In the genomic region with DNA sequence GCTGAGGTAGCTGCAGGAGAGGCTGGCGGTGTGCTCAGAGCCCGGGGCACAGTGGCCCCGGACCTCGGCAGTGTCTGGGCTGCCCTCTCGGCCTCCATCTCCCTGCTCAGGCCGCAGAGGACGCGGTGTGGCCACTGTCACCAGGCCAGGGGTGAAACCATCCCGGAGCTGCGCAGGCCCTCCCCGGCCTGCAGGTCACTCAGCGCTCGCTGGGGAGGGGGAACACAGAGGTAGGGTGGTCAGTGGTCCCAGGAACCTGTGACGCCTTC, we compare ENCODE assay signal across 29 cellular contexts. TPM values are rescaled to one million over a fixed set of nuclear protein-coding genes. Genes with fewer than 3 reads are reported as not detected.
"Had no signal": no experiment of that assay in that cellular context is flagged by ENCODE, and none has a peak within 500 bp of the region (broad histone marks: within the 10 kb centered on the region; RNA-seq: fewer than 3 reads in every experiment).

No MANE protein-coding gene starts in this region.

- FAIRE-seq: endothelial cell of umbilical vein, islet of Langerhans, urothelium cell line had no signal

- H3K27ac ChIP-seq: coronary artery, esophagus squamous epithelium, heart right ventricle, prostate gland, right atrium auricular region, testis, tibial artery, upper lobe of left lung had no signal

- H3K4me1 ChIP-seq: heart right ventricle, prostate gland, right atrium auricular region, testis had no signal

- ATAC-seq: left ventricle myocardium superior, natural killer cell, sciatic nerve had no signal

- H3K4me2 ChIP-seq: smooth muscle cell had no signal

- DNase-seq: dermis blood vessel endothelial cell; effector memory CD4-positive, alpha-beta T cell; esophagus squamous epithelium; foreskin melanocyte; glutamatergic neuron; heart right ventricle; hippocampal formation; kidney glomerular epithelial cell; left ventricle myocardium superior; natural killer cell; stimulated activated CD4-positive, alpha-beta T cell treated with anti-CD3 and anti-CD28 coated beads, Interleukin-12 subunit alpha, Interleukin-12 subunit beta, amount 100 ng/mL, for 4 hours; stimulated activated CD4-positive, alpha-beta T cell treated with anti-CD3 and anti-CD28 coated beads, Interleukin-1b, Interleukin-23, amount 100 ng/mL, for 48 hours; stimulated activated CD4-positive, alpha-beta T cell treated with anti-CD3 and anti-CD28 coated beads, Interleukin-4, amount 100 ng/mL, for 1 hour; stimulated activated CD8-positive, alpha-beta memory T cell treated with anti-CD3 and anti-CD28 coated beads, Interleukin-4, amount 100 ng/mL, for 48 hours; stimulated activated naive CD4-positive, alpha-beta T cell; substantia nigra; testis; tibial artery; upper lobe of left lung had no signal

- H3K9me3 ChIP-seq: esophagus squamous epithelium, heart right ventricle, prostate gland, right atrium auricular region, testis, tibial artery, upper lobe of left lung had no signal

- H3K36me3 ChIP-seq: esophagus squamous epithelium, heart right ventricle, prostate gland, right atrium auricular region, tibial artery, upper lobe of left lung had no signal

- H3K27me3 ChIP-seq: esophagus squamous epithelium, heart right ventricle, right atrium auricular region, testis, tibial artery, upper lobe of left lung had no signal

- H3K4me3 ChIP-seq: coronary artery, esophagus squamous epithelium, heart right ventricle, lung, prostate gland, right atrium auricular region, smooth muscle cell, testis, tibial artery, upper lobe of left lung had no signal

RNA-seq across cellular contexts. Expression of a gene that starts 53.7 kb away (rescaled TPM):
- total RNA-seq: dermis blood vessel endothelial cell, endothelial cell of umbilical vein, epithelial cell of proximal tubule, left ventricle myocardium superior, smooth muscle cell had no signal
- polyA plus RNA-seq: endothelial cell of umbilical vein, smooth muscle cell had no signal
